In genomic region chr9:23799521-23799920, GRCh38 we compare ENCODE assay signal across 25 cellular contexts. TPM values are rescaled to one million over a fixed set of nuclear protein-coding genes. Genes with fewer than 3 reads are reported as not detected.
"Had no signal": no experiment of that assay in that cellular context is flagged by ENCODE, and none has a peak within 500 bp of the region (broad histone marks: within the 10 kb centered on the region; RNA-seq: fewer than 3 reads in every experiment).

No MANE protein-coding gene starts in this region.

- H3K9ac ChIP-seq: SK-N-SH had no signal

- ATAC-seq: HepG2, Panc1, PC-3 had no signal

- H3K9me3 ChIP-seq: MG63, SK-N-SH had no signal

- H3K27ac ChIP-seq: RWPE1 had no signal

- DNase-seq: IMR-90; Karpas-422; KG1; MG63; NCI-H1092; NCI-H1105 treated with DMSO at 0.1 percent for 48 hours; NCI-H1436; NCI-H187; NCI-H2029; NCI-H2081 treated with DMSO at 0.1 percent for 48 hours; NCI-H2171; NCI-H226; NCI-H446; NCI-H510A; NCI-H524 treated with DMSO at 0.1 percent for 48 hours; NK-92 treated with Interleukin-12 subunit alpha and Interleukin-12 subunit beta, amount 100 ng/mL, for 24 hours; PC-3; SHP77; SK-N-SH; SW 1271 had no signal

- H3K36me3 ChIP-seq: MG63 had no signal

- H3K4me2 ChIP-seq: SK-N-SH had no signal

- H3K27me3 ChIP-seq: MG63 had no signal

- H3K4me3 ChIP-seq: MG63 had no signal

RNA-seq across cellular contexts. Expression of gene ELAVL2, which starts 26.5 kb away (rescaled TPM):
- total RNA-seq: HepG2, OCI-LY7, SK-MEL-5 had no signal
